ENCODE assay signal across 15 cellular contexts in the genomic region with DNA sequence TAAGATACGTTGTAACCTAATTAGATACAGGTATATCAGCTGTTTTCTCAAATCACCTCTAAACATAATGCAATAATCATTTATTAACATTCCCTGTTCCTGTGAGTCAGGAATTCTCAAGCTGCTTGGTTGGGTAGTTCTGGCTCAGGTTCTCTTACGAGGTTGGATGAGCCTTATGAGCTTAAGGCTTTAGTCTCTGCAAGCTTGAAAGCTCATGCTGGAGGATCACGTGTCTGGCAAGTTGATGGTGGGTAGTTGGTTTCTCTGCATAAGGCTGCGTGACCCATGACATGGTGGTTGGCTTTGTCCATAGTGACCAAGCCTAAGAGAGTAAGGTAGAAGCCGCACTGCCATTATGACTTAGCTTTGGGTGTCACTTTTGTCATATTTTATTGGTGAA.
DNase-seq lines count a peak whose midpoint lies in the region; ATAC-seq and TF ChIP-seq lines count a peak whose summit lies in the region.
"Had no signal": no experiment of that assay in that cellular context is flagged by ENCODE, and none has a peak within 500 bp of the region (broad histone marks: within the 10 kb centered on the region; RNA-seq: fewer than 3 reads in every experiment).

No MANE protein-coding gene starts in this region.

- no peak overlapping the region for H4K8ac ChIP-seq in neuronal stem cell (ENCODE audit: low read depth, low read length)

- H3K27me3 ChIP-seq in GM23248 (replicated peaks; ENCODE audit: insufficient read depth) (no peaks in the 10 kb centered on the region), WERI-Rb-1 (ENCODE audit: insufficient read depth, low read depth, severe bottlenecking) (no peaks in the 10 kb centered on the region), neuronal stem cell (ENCODE audit: control insufficient read depth in 3 of 3, insufficient read depth in 3 of 3, low read depth in 1 of 3, low read length in 3 of 3) (no peaks in the 10 kb centered on the region)
- H3K27me3 ChIP-seq: suprapubic skin had no signal

- H3K9ac ChIP-seq in GM23248 (no peak overlapping the region), neuronal stem cell (ENCODE audit: low read depth, low read length, poor library complexity) (no peak overlapping the region)

- DNase-seq in GM23248, result no peak
- peak; percentile 34 for DNase-seq in WERI-Rb-1
- DNase-seq in glomerular visceral epithelial cell (ENCODE audit: extremely low spot score), result peak; percentile 49
- no peak for DNase-seq in neuronal stem cell (ENCODE audit: low spot score)
- DNase-seq in mesenteric fat pad (ENCODE audit: low spot score), result no peak
- DNase-seq in AG20443 (ENCODE audit: low spot score), result no peak
- DNase-seq in dermis blood vessel endothelial cell, result no peak
- DNase-seq: activated CD4-positive, alpha-beta T cell treated with anti-CD3 and anti-CD28 coated beads, Interleukin-2, amount 50 U/mL, for 1 hour; Caco-2; KBM-7; NCI-H1048; NCI-H69; stimulated activated CD4-positive, alpha-beta T cell treated with anti-CD3 and anti-CD28 coated beads, Interleukin-4, amount 100 ng/mL, for 1 hour had no signal

- H2BK12ac ChIP-seq in neuronal stem cell (ENCODE audit: low read length), result no peak overlapping the region

- H3K9me3 ChIP-seq in GM23248 (ENCODE audit: low read depth), result no peaks in the 10 kb centered on the region
- no peaks in the 10 kb centered on the region for H3K9me3 ChIP-seq in WERI-Rb-1 (ENCODE audit: severe bottlenecking)
- H3K9me3 ChIP-seq in neuronal stem cell (replicated peaks in 1 of 2; ENCODE audit: control insufficient read depth in 2 of 2, insufficient read depth in 1 of 2, low read depth in 1 of 2, low read length in 2 of 2), result no peaks in the 10 kb centered on the region
- H3K9me3 ChIP-seq: Caco-2, suprapubic skin had no signal

- H2BK120ac ChIP-seq in neuronal stem cell (ENCODE audit: low read depth, low read length), result no peak overlapping the region

- peaks cover 24% of the 10 kb centered on the region for H3K79me2 ChIP-seq in GM23248 (ENCODE audit: insufficient read depth)

- H3K27ac ChIP-seq in GM23248, result peak overlapping the region; percentile 50; the same call in 1 of the 2 replicates
- no peak overlapping the region for H3K27ac ChIP-seq in WERI-Rb-1
- peak overlapping the region; percentile 6 for H3K27ac ChIP-seq in neuronal stem cell (replicated peaks; ENCODE audit: low read length)
- H3K27ac ChIP-seq: suprapubic skin had no signal

- H3K4ac ChIP-seq in neuronal stem cell (ENCODE audit: low read length), result no peak overlapping the region

- no peaks in the 10 kb centered on the region for H3K9me2 ChIP-seq in GM23248 (ENCODE audit: insufficient read depth)

- H2BK5ac ChIP-seq in neuronal stem cell (ENCODE audit: low read length), result no peak overlapping the region

- no peak overlapping the region for H2AK5ac ChIP-seq in neuronal stem cell (ENCODE audit: low read depth, low read length)

- H3K4me2 ChIP-seq in GM23248 (ENCODE audit: unreplicated experiment) (no peak overlapping the region), neuronal stem cell (ENCODE audit: insufficient read depth, low read length, poor library complexity, severe bottlenecking) (no peak overlapping the region)

- no peak for TF ChIP-seq CTCF in WERI-Rb-1 (IDR thresholded peaks at IDR 0.05; ENCODE audit: low read depth, low read length)

- no peak overlapping the region for H3K18ac ChIP-seq in neuronal stem cell (ENCODE audit: low read length)

- no peak for ATAC-seq in GM18907 (IDR thresholded peaks at IDR 0.05; ENCODE audit: unreplicated experiment)

- no peak overlapping the region for H3K14ac ChIP-seq in neuronal stem cell (ENCODE audit: low read length)

- WGBS in GM23248 (ENCODE audit: low coverage in 1 of 2, low lambda C conversion rate in 2 of 2, missing lambda C conversion rate in 2 of 2), 2 experiments, result 81 to 83% methylated on average over 5 of the region's 5 CpGs
- no CpG with 5 or more reads among the region's 5 CpGs for WGBS in neuronal stem cell (ENCODE audit: extremely low coverage in 2 of 2, insufficient read length in 2 of 2, insufficient replicate concordance in 1 of 2), 2 donors

- H2BK15ac ChIP-seq in neuronal stem cell (ENCODE audit: low read length), result no peak overlapping the region

- H3K4me3 ChIP-seq in GM23248, result no peak overlapping the region
- H3K4me3 ChIP-seq in WERI-Rb-1 (ENCODE audit: low read depth, low read length), result no peak overlapping the region
- H3K4me3 ChIP-seq in neuronal stem cell (ENCODE audit: low read length in 2 of 2), result no peak overlapping the region
- H3K4me3 ChIP-seq: suprapubic skin had no signal

- H3F3A ChIP-seq in GM23248 (ENCODE audit: insufficient read depth), result peaks cover 16% of the 10 kb centered on the region

- 0 out of 2 replicates have a peak, but pooled peaks cover 3% of the 10 kb centered on the region for H4K20me1 ChIP-seq in GM23248 (ENCODE audit: insufficient read depth)

- no peaks in the 10 kb centered on the region for H3K36me3 ChIP-seq in GM23248 (ENCODE audit: low read depth)
- H3K36me3 ChIP-seq in WERI-Rb-1, result no peaks in the 10 kb centered on the region
- H3K36me3 ChIP-seq in neuronal stem cell (replicated peaks in 1 of 2; ENCODE audit: control insufficient read depth in 2 of 2, insufficient read depth in 2 of 2, low read length in 2 of 2), result peaks cover 2 to 3% of the 10 kb centered on the region in 2 donors
- H3K36me3 ChIP-seq: suprapubic skin had no signal

- H3K4me1 ChIP-seq in GM23248 (ENCODE audit: insufficient read depth) (peaks cover 35% of the 10 kb centered on the region), neuronal stem cell (ENCODE audit: control insufficient read depth in 2 of 2, insufficient read depth in 1 of 2, low read depth in 1 of 2, low read length in 2 of 2) (peaks cover 0 to 4% of the 10 kb centered on the region in 2 donors)
- H3K4me1 ChIP-seq: Caco-2 had no signal

- in situ Hi-C loops in GM23248 (cut with MboI), result no loop called here

- no peaks in the 10 kb centered on the region for H3K79me1 ChIP-seq in neuronal stem cell (ENCODE audit: low read depth, low read length)

- no peak overlapping the region for H4K91ac ChIP-seq in neuronal stem cell (ENCODE audit: low read depth, low read length, poor library complexity)

- no peak overlapping the region for H3K23ac ChIP-seq in neuronal stem cell (ENCODE audit: low read depth, low read length, poor library complexity)

- H2AFZ ChIP-seq in GM23248 (no peak overlapping the region), neuronal stem cell (ENCODE audit: low read length) (no peak overlapping the region)

Comparison
In these comparisons a context has a peak if more than half of its experiments do, and no peak if none do; other contexts are left out.
1. DNase-seq: peak in WERI-Rb-1 (single experiment) and glomerular visceral epithelial cell (single experiment); none in GM23248 (single experiment), neuronal stem cell (single experiment), mesenteric fat pad (single experiment), AG20443 (single experiment) and dermis blood vessel endothelial cell (single experiment).